9 cellular contexts compared by ENCODE assay signal in the genomic region with DNA sequence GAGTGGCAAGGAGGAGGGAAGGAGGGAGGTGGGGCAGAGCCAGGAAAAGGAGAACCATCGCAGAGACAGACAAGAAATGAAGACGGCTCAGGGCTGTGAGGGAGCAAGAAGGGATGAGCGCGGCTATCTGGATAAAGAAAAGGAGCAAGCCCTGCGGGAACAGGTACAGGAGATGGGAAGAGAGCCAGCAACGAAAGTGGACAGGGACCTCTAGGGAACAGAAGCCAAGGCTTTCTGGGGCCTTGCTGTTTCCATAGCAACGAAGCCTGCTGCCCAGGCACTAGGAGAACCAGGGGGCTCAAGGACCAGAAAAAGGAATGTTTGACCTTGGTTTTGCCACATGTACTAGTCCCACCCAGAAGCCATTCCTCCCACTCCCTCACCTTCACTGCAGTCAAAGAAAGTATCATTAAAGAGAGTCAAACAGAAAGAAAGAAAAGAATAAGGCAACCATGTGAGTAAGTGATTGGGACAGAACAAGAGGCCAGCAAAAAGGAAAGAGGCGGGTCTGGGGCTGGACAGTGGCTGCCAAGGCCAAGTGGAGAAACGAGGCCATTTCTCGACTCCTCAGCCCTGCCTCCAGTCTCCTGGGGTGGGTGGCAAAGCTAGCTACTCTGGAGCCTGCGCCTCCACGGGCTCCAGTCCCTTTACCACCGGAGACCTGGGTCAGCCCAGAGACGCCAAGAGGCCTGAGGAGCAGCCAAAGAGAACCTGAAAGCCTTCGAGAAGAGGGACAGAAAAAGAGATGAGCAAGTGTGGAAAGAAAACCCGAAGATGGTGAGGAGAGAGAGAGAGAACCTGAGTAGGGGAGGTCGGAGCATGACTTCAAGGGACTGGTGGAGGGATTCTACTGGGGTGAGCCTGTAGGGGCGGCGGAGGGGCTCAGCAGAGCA. TPM values are rescaled to one million over a fixed set of nuclear protein-coding genes. Genes with fewer than 3 reads are reported as not detected.
DNase-seq lines count a peak whose midpoint lies in the region; ATAC-seq, FAIRE-seq and TF ChIP-seq lines count a peak whose summit lies in the region.
"Had no signal": no experiment of that assay in that cellular context is flagged by ENCODE, and none has a peak within 500 bp of the region (broad histone marks: within the 10 kb centered on the region; RNA-seq: fewer than 3 reads in every experiment).

No MANE protein-coding gene starts in this region.

- no peaks in the 10 kb centered on the region for H3K9me3 Mint-ChIP-seq in nephron

- H2BK12ac ChIP-seq in H1 (ENCODE audit: low read depth, low read length) = 0 out of 2 replicates have a peak overlapping the region, but pooled peaks have one; percentile 14

- no peak overlapping the region for H3K23ac ChIP-seq in H1 (ENCODE audit: insufficient read length)

- H3K9ac ChIP-seq in HepG2 (ENCODE audit: insufficient read depth, low read depth, low read length) = no peak overlapping the region
- no peak overlapping the region for H3K9ac ChIP-seq in H1 (replicated peaks in 1 of 4; ENCODE audit: extremely low read depth in 1 of 4, low read depth in 3 of 4, low read length in 3 of 4)

- CTCF ChIA-PET in HepG2 (lab: Yijun Ruan, JAX; ENCODE audit: low intra/inter-chr PET ratio, low total read pairs) (interaction anchor here (1.4 to 1.8 kb wide), 5 partner anchors 35 to 239 kb away, joined by 4 to 23 read pairs (median 4); a partner anchor contains a TSS), H1 (lab: Charles Lee; ENCODE audit: partially characterized antibody) (interaction anchor here (0.7 to 10.0 kb wide), 42 partner anchors 9 to 686 kb away, joined by 3 to 101 read pairs (median 5); a partner anchor contains a TSS)

- no peak overlapping the region for H2AFZ ChIP-seq in HepG2 (ENCODE audit: low read length)
- no peak overlapping the region for H2AFZ ChIP-seq in H1 (ENCODE audit: low read length)

- TF ChIP-seq CTCF in HepG2 (CRISPR knock-in tag; IDR thresholded peaks at IDR 0.05) (no peak), right lobe of liver (IDR thresholded peaks at IDR 0.05) (no peak), H1 (IDR thresholded peaks at IDR 0.05; ENCODE audit: control extremely low read depth in 1 of 3, insufficient read depth in 1 of 3, low read depth in 1 of 3, low read length in 3 of 3) (no peak), nephron (IDR thresholded peaks at IDR 0.05; ENCODE audit: unreplicated experiment in 3 of 3) (no peak)

- H4K8ac ChIP-seq in H1 (ENCODE audit: extremely low read depth, insufficient read depth, low read length) = no peak overlapping the region

- no peak overlapping the region for H2BK120ac ChIP-seq in H1 (replicated peaks; ENCODE audit: low read depth, low read length)

- H3K4me3 Mint-ChIP-seq in nephron = peak overlapping the region; percentile 82 to 87 (median 86)

- POLR2A ChIA-PET in HepG2 (lab: Yijun Ruan, JAX) = no interaction called here
- POLR2A ChIA-PET in H1 (lab: Charles Lee; ENCODE audit: partially characterized antibody) = interaction anchor here (1.0 kb wide), 1 partner anchor 10 kb away, joined by 3 read pairs; no protein-coding TSS in a partner anchor

- H3K27ac ChIP-seq in HepG2 (ENCODE audit: extremely low read length, insufficient read depth, low read length) (no peak overlapping the region), right lobe of liver (no peak overlapping the region), H1 (ENCODE audit: low read depth, low read length) (no peak overlapping the region)

- intact Hi-C loops in HepG2 (cut with micrococcal nuclease; ENCODE audit: unreplicated experiment) = loop anchor here (1.0 kb wide), 1 partner anchor 38 kb away; no protein-coding TSS in a partner anchor
- intact Hi-C loops in right lobe of liver (cut with DNase I) = loop anchor here in 1 of 2 donors (10.0 kb wide), 1 partner anchor 77 kb away; no protein-coding TSS in a partner anchor

- no peak for TF ChIP-seq EP300 in HepG2 (IDR thresholded peaks at IDR 0.05; ENCODE audit: low read depth in 2 of 2, low read length in 2 of 2)
- TF ChIP-seq EP300 in HepG2 (CRISPR knock-in tag; IDR thresholded peaks at IDR 0.05; ENCODE audit: borderline replicate concordance) = no peak
- no peak for TF ChIP-seq EP300 in H1 (IDR thresholded peaks at IDR 0.05; ENCODE audit: borderline replicate concordance in 1 of 2, low read depth in 2 of 2, low read length in 2 of 2)

- ATAC-seq in HepG2 (no peak; the same call in 2 of the 3 replicates), right lobe of liver (no peak), HG03097 (IDR thresholded peaks at IDR 0.05; ENCODE audit: low FRiP score, unreplicated experiment) (no peak), GM19452 (IDR thresholded peaks at IDR 0.05; ENCODE audit: unreplicated experiment) (no peak), HG02642 (IDR thresholded peaks at IDR 0.05; ENCODE audit: poor library complexity, unreplicated experiment) (no peak)

- FAIRE-seq in HepG2 (lab: Jason Lieb, UNC) = no peak
- FAIRE-seq in H1 (lab: Jason Lieb, UNC) = no peak

- DNase-seq in HepG2 (ENCODE audit: low spot score) = no peak
- no peak for DNase-seq in right lobe of liver
- DNase-seq in H1 (ENCODE audit: low read depth in 1 of 2, low spot score in 2 of 2) = no peak
- DNase-seq in occipital lobe (lab: John Stamatoyannopoulos, UW) = no peak

- no peaks in the 10 kb centered on the region; the same call in 1 of the 2 replicates for H3K4me1 ChIP-seq in HepG2 (ENCODE audit: insufficient read depth, low read length)
- H3K4me1 ChIP-seq in right lobe of liver = peaks cover 0 to 9% (median 2%) of the 10 kb centered on the region in 4 donors
- H3K4me1 ChIP-seq in H1 (replicated peaks in 1 of 4; ENCODE audit: control insufficient read depth in 3 of 4, insufficient read depth in 4 of 4, low read length in 3 of 4) = peaks cover 0 to 4% (median 0%) of the 10 kb centered on the region in 4 experiments; a peak in 1 of 7 replicates

- no peaks in the 10 kb centered on the region for H3K9me3 ChIP-seq in HepG2 (ENCODE audit: low read length)
- H3K9me3 ChIP-seq in right lobe of liver = no peaks in the 10 kb centered on the region
- H3K9me3 ChIP-seq in H1 (ENCODE audit: insufficient read depth in 2 of 2, low read depth in 1 of 2, low read length in 1 of 2) = no peaks in the 10 kb centered on the region
- H3K9me3 ChIP-seq: adrenal gland had no signal

- 21% methylated on average over 19 of the region's 19 CpGs for WGBS in HepG2 (ENCODE audit: low lambda C conversion rate)
- 32% methylated on average over 18 of the region's 19 CpGs for WGBS in right lobe of liver (ENCODE audit: insufficient coverage, low coverage, low lambda C conversion rate, missing lambda C conversion rate)
- 66% methylated on average over 19 of the region's 19 CpGs; no CpG with 5 or more reads in 1 of the 2 experiments for WGBS in H1 (ENCODE audit: extremely low coverage in 1 of 2, insufficient coverage in 1 of 2, insufficient read length in 1 of 2, insufficient replicate concordance in 2 of 2, low coverage in 1 of 2, low lambda C conversion rate in 2 of 2, missing lambda C conversion rate in 1 of 2), 2 experiments

- no peak overlapping the region for H2BK15ac ChIP-seq in H1 (ENCODE audit: low read length)

- H3K14ac ChIP-seq in H1 (ENCODE audit: insufficient read length) = no peak overlapping the region

- H3K27me3 ChIP-seq in HepG2 (ENCODE audit: control insufficient read depth in 1 of 2, insufficient read depth in 2 of 2, low read length in 2 of 2) (peaks cover 11 to 80% of the 10 kb centered on the region in 2 experiments; a peak in 4 of 5 replicates), right lobe of liver (no peaks in the 10 kb centered on the region), H1 (replicated peaks in 1 of 4; ENCODE audit: control insufficient read depth in 3 of 4, extremely low read depth in 1 of 4, insufficient read depth in 3 of 4, low read length in 3 of 4) (no peaks in the 10 kb centered on the region)
- H3K27me3 ChIP-seq: adrenal gland had no signal

- H4K5ac ChIP-seq in H1 (ENCODE audit: insufficient read length, low read depth, low read length) = no peak overlapping the region

- no peak overlapping the region for H2BK20ac ChIP-seq in H1 (ENCODE audit: low read length)

- H3K23me2 ChIP-seq in H1 (ENCODE audit: low read depth, low read length) = peaks cover 2% of the 10 kb centered on the region; the same call in 1 of the 2 replicates

- H3K36me3 ChIP-seq in HepG2 (replicated peaks in 1 of 2; ENCODE audit: control insufficient read depth in 1 of 2, insufficient read depth in 2 of 2, low read length in 2 of 2) (no peaks in the 10 kb centered on the region), right lobe of liver (no peaks in the 10 kb centered on the region), H1 (ENCODE audit: control insufficient read depth in 2 of 4, insufficient read depth in 4 of 4, low read length in 3 of 4) (no peaks in the 10 kb centered on the region)
- H3K36me3 ChIP-seq: adrenal gland had no signal

- H3K4me2 ChIP-seq in HepG2 (ENCODE audit: low read depth, low read length) = no peak overlapping the region
- peak overlapping the region; percentile 34 to 84; a peak in 2 of 4 replicates for H3K4me2 ChIP-seq in H1 (ENCODE audit: insufficient read depth in 1 of 2, low read depth in 2 of 2, low read length in 2 of 2)

- H3K4me1 Mint-ChIP-seq in nephron = peaks cover 37% of the 10 kb centered on the region

- no TSS peak for BruUV-seq in HepG2 (replicated peaks; lab: Mats Ljungman, UMichigan)

- H3K79me1 ChIP-seq in H1 (ENCODE audit: low read depth, low read length) = no peaks in the 10 kb centered on the region

- no peak overlapping the region for H3K56ac ChIP-seq in H1 (replicated peaks; ENCODE audit: insufficient read length, low read depth, low read length)

- peaks cover 28% of the 10 kb centered on the region for H3K27me3 Mint-ChIP-seq in nephron (ENCODE audit: low read depth)

- no peak for TF ChIP-seq POLR2A in HepG2 (IDR thresholded peaks at IDR 0.05; ENCODE audit: insufficient read depth in 1 of 2, low read depth in 2 of 2, low read length in 2 of 2)
- TF ChIP-seq POLR2A in right lobe of liver (IDR thresholded peaks at IDR 0.05) = no peak
- no peak for TF ChIP-seq POLR2A in H1 (IDR thresholded peaks at IDR 0.05; ENCODE audit: control extremely low read depth in 1 of 2, low read depth in 2 of 2, low read length in 2 of 2)

- peak overlapping the region; percentile 93 to 95 (median 94) for H3K27ac Mint-ChIP-seq in nephron

- H2BK5ac ChIP-seq in H1 (ENCODE audit: low read depth, low read length) = no peak overlapping the region

- no peak overlapping the region for H4K91ac ChIP-seq in H1 (replicated peaks; ENCODE audit: insufficient read length, low read length)

- in situ Hi-C loops in HepG2 (cut with HindIII; ENCODE audit: extremely low pct_ligation_motif_present, low pct_unique_long_range_greater_than_20kb) = no loop called here

- no peaks in the 10 kb centered on the region for H3K36me3 Mint-ChIP-seq in nephron (ENCODE audit: low read depth)

- no peak overlapping the region for H2AK5ac ChIP-seq in H1 (ENCODE audit: low read depth, low read length)

- TF ChIP-seq RAD21 in HepG2 (CRISPR knock-in tag; IDR thresholded peaks at IDR 0.05) = no peak
- TF ChIP-seq RAD21 in H1 (IDR thresholded peaks at IDR 0.05 in 1 of 2, conservative IDR thresholded peaks at IDR 0.05 in 1 of 2; ENCODE audit: low read depth in 2 of 2, low read length in 2 of 2) = no peak

- no peak overlapping the region for H3K4ac ChIP-seq in H1 (replicated peaks; ENCODE audit: insufficient read length, low read depth, low read length)

- H3K79me2 ChIP-seq in HepG2 (ENCODE audit: insufficient read depth, low read length) (no peaks in the 10 kb centered on the region), H1 (ENCODE audit: control insufficient read depth in 1 of 2, insufficient read depth in 2 of 2, low read length in 2 of 2) (no peaks in the 10 kb centered on the region)

- H4K20me1 ChIP-seq in HepG2 (ENCODE audit: insufficient read depth, low read length) (no peaks in the 10 kb centered on the region), H1 (replicated peaks in 1 of 2; ENCODE audit: control insufficient read depth in 1 of 2, insufficient read depth in 2 of 2, low read length in 2 of 2) (no peaks in the 10 kb centered on the region)

- H3K4me3 ChIP-seq in HepG2 (replicated peaks in 1 of 3; ENCODE audit: insufficient read depth in 1 of 3, low read depth in 2 of 3, low read length in 3 of 3) (no peak overlapping the region), right lobe of liver (no peak overlapping the region), H1 (ENCODE audit: extremely low read depth in 1 of 4, insufficient read depth in 2 of 4, low read depth in 3 of 4, low read length in 4 of 4) (peak overlapping the region in 3 of 4 experiments; percentile 78 to 83 (median 82); a peak in 5 of 8 replicates)

- H3K18ac ChIP-seq in H1 (ENCODE audit: extremely low read depth, low read length) = peak overlapping the region; percentile 32; the same call in 1 of the 2 replicates

RNA-seq across cellular contexts. Expression of a gene that starts 35.1 kb away (rescaled TPM):
- total RNA-seq in HepG2 (2016; rRNA removed; fragmentation: Illumina TruSeq; extraction: Trizol) (not detected in 2 replicates), right lobe of liver (1 to 10 TPM; 1.6 to 7.7 (median 2.3) TPM), occipital lobe (219 TPM)
- not detected in 2 replicates for total RNA-seq in HepG2 (2016; cell fraction: cytosol; rRNA removed; fragmentation: Illumina TruSeq; extraction: Trizol; ENCODE audit: low read depth)
- total RNA-seq in HepG2 (2016; cell fraction: insoluble cytoplasmic fraction; rRNA removed; fragmentation: Illumina TruSeq; extraction: Trizol) = not detected in 2 replicates
- not detected in 2 replicates for total RNA-seq in HepG2 (2016; cell fraction: membrane; rRNA removed; fragmentation: Illumina TruSeq; extraction: Trizol)
- total RNA-seq in HepG2 (2016; cell fraction: nucleus; rRNA removed; fragmentation: Illumina TruSeq; extraction: Trizol) = not detected in 2 replicates
- polyA plus RNA-seq in HepG2 (2011; rRNA removed) (0.03 TPM in 1 of 2 replicates, not detected in the other), H1 (2011; rRNA removed) (1.3 and 5.7 TPM in 2 replicates)
- polyA plus RNA-seq in HepG2 (2011; cell fraction: cytosol; rRNA removed) = 0.08 and 0.14 TPM in 2 replicates
- polyA plus RNA-seq in HepG2 (2011; cell fraction: nucleus; rRNA removed) = 0.13 TPM in 1 of 2 replicates, not detected in the other
- polyA plus RNA-seq in HepG2 (2012) = 0.32 and 0.42 TPM in 2 replicates
- not detected in 2 replicates for polyA plus RNA-seq in HepG2 (2016; cell fraction: cytosol; fragmentation: Illumina TruSeq; extraction: Trizol; ENCODE audit: low read depth)
- 0.07 TPM in 1 of 2 replicates, not detected in the other for polyA plus RNA-seq in HepG2 (2016; cell fraction: insoluble cytoplasmic fraction; fragmentation: Illumina TruSeq; extraction: Trizol; ENCODE audit: low read depth)
- not detected in 2 replicates for polyA plus RNA-seq in HepG2 (2016; cell fraction: membrane; fragmentation: Illumina TruSeq; extraction: Trizol; ENCODE audit: low read depth)
- polyA plus RNA-seq in HepG2 (2016; cell fraction: nucleus; fragmentation: Illumina TruSeq; extraction: Trizol; ENCODE audit: insufficient read depth, low read depth) = not detected in 2 replicates
- polyA minus RNA-seq in HepG2 (2011; rRNA and poly(A)+ RNA removed; ENCODE audit: low replicate concordance) = 1.9 TPM in 1 of 2 replicates, not detected in the other
- not detected in 2 replicates for polyA minus RNA-seq in HepG2 (2011; cell fraction: cytosol; rRNA and poly(A)+ RNA removed)
- not detected in 2 replicates for polyA minus RNA-seq in HepG2 (2011; cell fraction: nucleus; rRNA and poly(A)+ RNA removed)
- 11.4 and 11.5 TPM in 2 replicates for total RNA-seq in H1 (2021; fragmentation: NEBNext Ultra II Directional; extraction: Animal tissue kit (Norgen Biotek cat#: 25700))
- 2.4 TPM for polyA plus RNA-seq in H1 (2011; cell fraction: cytosol; rRNA removed)
- 7.0 TPM for polyA plus RNA-seq in H1 (2011; cell fraction: nucleus; rRNA removed)
- 6.8 to 12.4 TPM (median 9.6 TPM) in 4 replicates for polyA plus RNA-seq in H1 (2012, experiment 1 of 2)
- 4.9 TPM for polyA plus RNA-seq in H1 (2012, experiment 2 of 2)
- 11.2 TPM for polyA plus RNA-seq in H1 (2013, experiment 1 of 2)
- polyA plus RNA-seq in H1 (2013, experiment 2 of 2) = 12.9 TPM
- 10.7 and 12.0 TPM in 2 replicates for polyA minus RNA-seq in H1 (2011; rRNA and poly(A)+ RNA removed)
- polyA minus RNA-seq in H1 (2011; cell fraction: cytosol; rRNA and poly(A)+ RNA removed) = 8.7 TPM
- polyA minus RNA-seq in H1 (2011; cell fraction: nucleus; rRNA and poly(A)+ RNA removed) = 10.3 TPM

RNA-seq across cellular contexts. Expression of a gene that starts 56.1 kb away (rescaled TPM):
- total RNA-seq in HepG2 (2016; rRNA removed; fragmentation: Illumina TruSeq; extraction: Trizol) = not detected in 2 replicates
- not detected in 2 replicates for total RNA-seq in HepG2 (2016; cell fraction: cytosol; rRNA removed; fragmentation: Illumina TruSeq; extraction: Trizol; ENCODE audit: low read depth)
- total RNA-seq in HepG2 (2016; cell fraction: insoluble cytoplasmic fraction; rRNA removed; fragmentation: Illumina TruSeq; extraction: Trizol) = not detected in 2 replicates
- not detected in 2 replicates for total RNA-seq in HepG2 (2016; cell fraction: membrane; rRNA removed; fragmentation: Illumina TruSeq; extraction: Trizol)
- not detected in 2 replicates for total RNA-seq in HepG2 (2016; cell fraction: nucleus; rRNA removed; fragmentation: Illumina TruSeq; extraction: Trizol)
- polyA plus RNA-seq in HepG2 (2011; rRNA removed) = 0.18 and 0.61 TPM in 2 replicates
- polyA plus RNA-seq in HepG2 (2011; cell fraction: cytosol; rRNA removed) = 0.23 TPM in 2 replicates
- polyA plus RNA-seq in HepG2 (2011; cell fraction: nucleus; rRNA removed) = 0.54 and 1.5 TPM in 2 replicates
- 0.38 TPM in 1 of 2 replicates, not detected in the other for polyA plus RNA-seq in HepG2 (2012)
- polyA plus RNA-seq in HepG2 (2016; cell fraction: cytosol; fragmentation: Illumina TruSeq; extraction: Trizol; ENCODE audit: low read depth) = 0.26 and 0.27 TPM in 2 replicates
- not detected in 2 replicates for polyA plus RNA-seq in HepG2 (2016; cell fraction: insoluble cytoplasmic fraction; fragmentation: Illumina TruSeq; extraction: Trizol; ENCODE audit: low read depth)
- polyA plus RNA-seq in HepG2 (2016; cell fraction: membrane; fragmentation: Illumina TruSeq; extraction: Trizol; ENCODE audit: low read depth) = 0.30 TPM in 1 of 2 replicates, not detected in the other
- not detected in 2 replicates for polyA plus RNA-seq in HepG2 (2016; cell fraction: nucleus; fragmentation: Illumina TruSeq; extraction: Trizol; ENCODE audit: insufficient read depth, low read depth)
- polyA minus RNA-seq in HepG2 (2011; rRNA and poly(A)+ RNA removed; ENCODE audit: low replicate concordance) = 0.28 TPM in 1 of 2 replicates, not detected in the other
- not detected in 2 replicates for polyA minus RNA-seq in HepG2 (2011; cell fraction: cytosol; rRNA and poly(A)+ RNA removed)
- not detected in 2 replicates for polyA minus RNA-seq in HepG2 (2011; cell fraction: nucleus; rRNA and poly(A)+ RNA removed)
- total RNA-seq in right lobe of liver = 1 to 10 TPM; 1.6 to 8.1 (median 3.2) TPM
- total RNA-seq in H1 (2021; fragmentation: NEBNext Ultra II Directional; extraction: Animal tissue kit (Norgen Biotek cat#: 25700)) = 37.9 and 40.6 TPM in 2 replicates
- polyA plus RNA-seq in H1 (2011; rRNA removed) = 45.7 and 50.4 TPM in 2 replicates
- polyA plus RNA-seq in H1 (2011; cell fraction: cytosol; rRNA removed) = 41.1 TPM
- 127 TPM for polyA plus RNA-seq in H1 (2011; cell fraction: nucleus; rRNA removed)
- 30.1 to 58.0 TPM (median 54.6 TPM) in 4 replicates for polyA plus RNA-seq in H1 (2012, experiment 1 of 2)
- polyA plus RNA-seq in H1 (2012, experiment 2 of 2) = 31.1 TPM
- 33.0 TPM for polyA plus RNA-seq in H1 (2013, experiment 1 of 2)
- polyA plus RNA-seq in H1 (2013, experiment 2 of 2) = 34.6 TPM
- polyA minus RNA-seq in H1 (2011; rRNA and poly(A)+ RNA removed) = 14.8 and 18.9 TPM in 2 replicates
- 12.3 TPM for polyA minus RNA-seq in H1 (2011; cell fraction: cytosol; rRNA and poly(A)+ RNA removed)
- polyA minus RNA-seq in H1 (2011; cell fraction: nucleus; rRNA and poly(A)+ RNA removed) = 24.8 TPM
- 36.7 TPM for total RNA-seq in occipital lobe

Comparison
In these comparisons a context has a peak if more than half of its experiments do, and no peak if none do; other contexts are left out.
1. H3K4me3 ChIP-seq: peak in H1 (3 of 4); none in HepG2 (0 of 3) and right lobe of liver (0 of 3).
2. RNA of a gene that starts 35.1 kb away (total RNA-seq): 219 TPM in occipital lobe (single experiment); 11.4 to 11.5 TPM in H1, 1.6 to 7.7 TPM in right lobe of liver and not detected in HepG2; every median in the first group is over 10 times any median in the second.